In genomic region chr14:51000566-51000965, GRCh38 we compare ENCODE assay signal across 23 cellular contexts. TPM values are rescaled to one million over a fixed set of nuclear protein-coding genes. Genes with fewer than 3 reads are reported as not detected.
DNase-seq lines count a peak whose midpoint lies in the region; ATAC-seq and TF ChIP-seq lines count a peak whose summit lies in the region.
"Had no signal": no experiment of that assay in that cellular context is flagged by ENCODE, and none has a peak within 500 bp of the region (broad histone marks: within the 10 kb centered on the region; RNA-seq: fewer than 3 reads in every experiment).

No MANE protein-coding gene starts in this region.

- no peak for ATAC-seq in HG02885 (IDR thresholded peaks at IDR 0.05; ENCODE audit: poor library complexity, unreplicated experiment)
- ATAC-seq: A549 had no signal

- no peaks in the 10 kb centered on the region for H3K9me3 ChIP-seq in breast epithelium
- H3K9me3 ChIP-seq: A549; BE2C; BLaER1 treated with 17β-estradiol and CSF1 and Interleukin-3, amounts not matched to agents 10 nM and 100 nM had no signal

- intact Hi-C loops in breast epithelium (cut with DNase I; ENCODE audit: low total_unique reads) = no loop called here

- H3K4me3 ChIP-seq in breast epithelium = no peak overlapping the region
- H3K4me3 ChIP-seq: A549; BLaER1 treated with 17β-estradiol and CSF1 and Interleukin-3, amounts not matched to agents 10 nM and 100 nM had no signal

- H3K36me3 ChIP-seq in breast epithelium = no peaks in the 10 kb centered on the region
- H3K36me3 ChIP-seq: BLaER1 treated with 17β-estradiol and CSF1 and Interleukin-3, amounts not matched to agents 10 nM and 100 nM had no signal

- no peak overlapping the region for H3K4me3 Mint-ChIP-seq in neural crest cell
- H3K4me3 Mint-ChIP-seq: CD14-positive monocyte; CD4-positive, alpha-beta T cell; CD8-positive, alpha-beta memory T cell had no signal

- peak overlapping the region; percentile 57 for H3K27ac Mint-ChIP-seq in neural crest cell (ENCODE audit: unreplicated experiment)
- H3K27ac Mint-ChIP-seq: CD14-positive monocyte; CD4-positive, alpha-beta T cell; CD8-positive, alpha-beta memory T cell had no signal

- H3K27me3 ChIP-seq in breast epithelium = no peaks in the 10 kb centered on the region
- H3K27me3 ChIP-seq: BE2C; BLaER1 treated with 17β-estradiol and CSF1 and Interleukin-3, amounts not matched to agents 10 nM and 100 nM had no signal

- no peak for TF ChIP-seq CTCF in neural crest cell (conservative IDR thresholded peaks at IDR 0.05)
- no peak for TF ChIP-seq CTCF in breast epithelium (IDR thresholded peaks at IDR 0.05)

- no peak for TF ChIP-seq POLR2A in breast epithelium (IDR thresholded peaks at IDR 0.05)

- H3K4me1 Mint-ChIP-seq in neural crest cell = peaks cover 31% of the 10 kb centered on the region
- H3K4me1 Mint-ChIP-seq: CD8-positive, alpha-beta memory T cell had no signal

- no peaks in the 10 kb centered on the region for H3K4me1 ChIP-seq in breast epithelium

- DNase-seq in neural crest cell (ENCODE audit: low read depth, low spot score) = no peak
- DNase-seq in retina = peak; percentile 49
- no peak for DNase-seq in NCI-H2107 (lab: John Stamatoyannopoulos, UW)
- no peak for DNase-seq in GM03348 (ENCODE audit: low spot score)
- no peak for DNase-seq in breast epithelium (ENCODE audit: low spot score in 2 of 2)
- DNase-seq: 8988T; ACHN; AML-193; BE2C; Calu3; CD4-positive, alpha-beta T cell; CD8-positive, alpha-beta memory T cell; DMS53; DMS79 treated with DMSO at 0.1 percent for 48 hours; GF-D8; GOT3; H7; HCEC 1CT had no signal

- peak overlapping the region; percentile 15 for H3K27ac ChIP-seq in cingulate gyrus (ENCODE audit: low read depth, low read length)
- H3K27ac ChIP-seq in breast epithelium = no peak overlapping the region
- H3K27ac ChIP-seq: BLaER1 treated with 17β-estradiol and CSF1 and Interleukin-3, amounts not matched to agents 10 nM and 100 nM had no signal

- H3K36me3 Mint-ChIP-seq in neural crest cell (ENCODE audit: low read depth) = peaks cover 6% of the 10 kb centered on the region
- H3K36me3 Mint-ChIP-seq: CD14-positive monocyte; CD8-positive, alpha-beta memory T cell had no signal

- H3K27me3 Mint-ChIP-seq in neural crest cell (ENCODE audit: low read depth) = no peaks in the 10 kb centered on the region
- H3K27me3 Mint-ChIP-seq: CD4-positive, alpha-beta T cell had no signal

- H3K9me3 Mint-ChIP-seq in neural crest cell = no peaks in the 10 kb centered on the region
- H3K9me3 Mint-ChIP-seq: CD4-positive, alpha-beta T cell; CD8-positive, alpha-beta memory T cell had no signal

RNA-seq across cellular contexts. Expression of gene PYGL, which starts 56.3 kb away (rescaled TPM):
- 45.2 and 45.3 TPM in 2 replicates for total RNA-seq in neural crest cell
- total RNA-seq in breast epithelium = 100 to 1,000 TPM in 1 of 3 donors, 10 to 100 TPM in 2; 53.6 to 126 (median 57.4) TPM
